12 cellular contexts compared by ENCODE assay signal in genomic region chr18:2572892-2573291, GRCh38. TPM values are rescaled to one million over a fixed set of nuclear protein-coding genes. Genes with fewer than 3 reads are reported as not detected.
DNase-seq lines count a peak whose midpoint lies in the region; ATAC-seq and TF ChIP-seq lines count a peak whose summit lies in the region.
"Had no signal": no experiment of that assay in that cellular context is flagged by ENCODE, and none has a peak within 500 bp of the region (broad histone marks: within the 10 kb centered on the region; RNA-seq: fewer than 3 reads in every experiment).

No MANE protein-coding gene starts in this region.

- no peak for ATAC-seq in activated T-helper 17 cell treated with anti-CD3 and anti-CD28 coated beads, Interleukin-2, amount 50 U/mL, for 72 hours (replicated peaks)
- no peak for ATAC-seq in HG03025 (IDR thresholded peaks at IDR 0.05; ENCODE audit: low FRiP score, unreplicated experiment)

- H3K4me1 ChIP-seq in BLaER1 (peaks cover 47% of the 10 kb centered on the region), iPS-20b (ENCODE audit: insufficient read depth, low read length) (peaks cover 18% of the 10 kb centered on the region), thyroid gland (peaks cover 5 to 13% of the 10 kb centered on the region in 2 donors)

- peak overlapping the region; percentile 99 for H3K4me3 Mint-ChIP-seq in activated T-helper 17 cell treated with anti-CD3 and anti-CD28 coated beads, Interleukin-2, amount 50 U/mL, for 72 hours

- H3K9me3 ChIP-seq in BLaER1 (no peaks in the 10 kb centered on the region), iPS-20b (ENCODE audit: insufficient read depth, low read depth, low read length) (no peaks in the 10 kb centered on the region), thyroid gland (no peaks in the 10 kb centered on the region)
- H3K9me3 ChIP-seq: right atrium auricular region, thoracic aorta had no signal

- intact Hi-C loops in thyroid gland (cut with DNase I), result loop anchor here (10.0 kb wide), 1 partner anchor 82 kb away; the partner anchor contains the start of gene SMCHD1

- H3K36me3 Mint-ChIP-seq in activated T-helper 17 cell treated with anti-CD3 and anti-CD28 coated beads, Interleukin-2, amount 50 U/mL, for 72 hours (ENCODE audit: low read depth), result peaks cover 70% of the 10 kb centered on the region

- H3K9ac ChIP-seq in BLaER1 (peak overlapping the region; percentile 96), iPS-20b (ENCODE audit: low read depth, low read length) (peak overlapping the region; percentile 97)

- H3K27me3 ChIP-seq in BLaER1 (no peaks in the 10 kb centered on the region), iPS-20b (ENCODE audit: insufficient read depth, low read length) (no peaks in the 10 kb centered on the region), thyroid gland (no peaks in the 10 kb centered on the region)
- H3K27me3 ChIP-seq: right atrium auricular region had no signal

- peak overlapping the region; percentile 82 for H3K4me2 ChIP-seq in BLaER1

- no peaks in the 10 kb centered on the region for H3K9me3 Mint-ChIP-seq in activated T-helper 17 cell treated with anti-CD3 and anti-CD28 coated beads, Interleukin-2, amount 50 U/mL, for 72 hours

- H3K4me1 Mint-ChIP-seq in activated T-helper 17 cell treated with anti-CD3 and anti-CD28 coated beads, Interleukin-2, amount 50 U/mL, for 72 hours, result peaks cover 25% of the 10 kb centered on the region

- DNase-seq in HFF-Myc (ENCODE audit: extremely low read depth, low read depth) (no peak), thyroid gland (no peak), SW480 (ENCODE audit: low spot score) (no peak), HEK293T (ENCODE audit: extremely low spot score) (no peak)
- DNase-seq: activated CD8-positive, alpha-beta memory T cell treated with anti-CD3 and anti-CD28 coated beads, Interleukin-2, amount 50 U/mL, for 48 hours; NCI-H2081 had no signal

- TF ChIP-seq CTCF in HFF-Myc (IDR thresholded peaks at IDR 0.05; ENCODE audit: low read depth, low read length, missing control alignments), result no peak
- TF ChIP-seq CTCF in thyroid gland (IDR thresholded peaks at IDR 0.05), result no peak

- no peak for TF ChIP-seq POLR2A in thyroid gland (IDR thresholded peaks at IDR 0.05)

- H3K27ac Mint-ChIP-seq in activated T-helper 17 cell treated with anti-CD3 and anti-CD28 coated beads, Interleukin-2, amount 50 U/mL, for 72 hours, result peak overlapping the region; percentile 100

- H3K36me3 ChIP-seq in BLaER1 (peaks cover 34% of the 10 kb centered on the region), iPS-20b (ENCODE audit: insufficient read depth, low read depth, low read length) (peaks cover 34% of the 10 kb centered on the region), thyroid gland (no peaks in the 10 kb centered on the region)
- H3K36me3 ChIP-seq: right atrium auricular region, thoracic aorta had no signal

- CTCF ChIA-PET in HEK293T (lab: Yijun Ruan, JAX), result no interaction called here

- 0 out of 2 replicates have a peak overlapping the region, but pooled peaks have one; percentile 98 for H3K27ac ChIP-seq in BLaER1
- no peak overlapping the region for H3K27ac ChIP-seq in iPS-20b (ENCODE audit: low read length)
- no peak overlapping the region for H3K27ac ChIP-seq in thyroid gland
- H3K27ac ChIP-seq: right atrium auricular region, thoracic aorta had no signal

- H3K4me3 ChIP-seq in BLaER1 (peak overlapping the region; percentile 87), HFF-Myc (replicated peaks; ENCODE audit: low read depth, low read length) (peak overlapping the region; percentile 77), iPS-20b (ENCODE audit: low read length) (peak overlapping the region; percentile 98), thyroid gland (replicated peaks in 1 of 3) (no peak overlapping the region)
- H3K4me3 ChIP-seq: thoracic aorta had no signal

- H4K20me1 ChIP-seq in BLaER1, result no peaks in the 10 kb centered on the region

- 28 to 34% methylated on average over 5 of the region's 5 CpGs for WGBS in thyroid gland, 2 donors

- H3K27me3 Mint-ChIP-seq in activated T-helper 17 cell treated with anti-CD3 and anti-CD28 coated beads, Interleukin-2, amount 50 U/mL, for 72 hours, result no peaks in the 10 kb centered on the region

- POLR2A ChIA-PET in HEK293T (lab: Yijun Ruan, JAX), result interaction anchor here (1.7 kb wide), 1 partner anchor 83 kb away, joined by 6 read pairs; the partner anchor contains the start of gene SMCHD1

TF ChIP-seq in HEK293T, 16 proteins besides CTCF, POLR2A, EP300 and RAD21:
- TF ChIP-seq BHLHE40 (IDR thresholded peaks at IDR 0.05; ENCODE audit: borderline replicate concordance) (no peak), ARNT (IDR thresholded peaks at IDR 0.05) (no peak), L3MBTL2 (conservative IDR thresholded peaks at IDR 0.05) (no peak), LEF1 (IDR thresholded peaks at IDR 0.05; ENCODE audit: borderline replicate concordance) (no peak), FOXK2 (IDR thresholded peaks at IDR 0.05) (no peak), SUZ12 (IDR thresholded peaks at IDR 0.05) (no peak), ZNF384 (IDR thresholded peaks at IDR 0.05) (no peak), TARDBP (IDR thresholded peaks at IDR 0.05) (no peak), ELF4 (IDR thresholded peaks at IDR 0.05) (no peak), FOXM1 (IDR thresholded peaks at IDR 0.05; ENCODE audit: borderline replicate concordance) (no peak), CTBP1 (IDR thresholded peaks at IDR 0.05; ENCODE audit: borderline replicate concordance) (no peak), NFRKB (IDR thresholded peaks at IDR 0.05) (no peak), FOXA1 (IDR thresholded peaks at IDR 0.05) (no peak)

RNA-seq across cellular contexts. Expression of gene NDC80, which starts 1.5 kb away (rescaled TPM):
- total RNA-seq in activated T-helper 17 cell treated with anti-CD3 and anti-CD28 coated beads, Interleukin-2, amount 50 U/mL, for 72 hours, result 10 to 100 TPM; 64.4 to 68.9 TPM
- 1 to 10 TPM in 1 of 4 donors, under 1 TPM in 2, not detected in 1; 0.33 to 1.4 (median 0.81) TPM for total RNA-seq in thyroid gland

RNA-seq across cellular contexts. Expression of gene METTL4, which starts 1.6 kb away (rescaled TPM):
- total RNA-seq in activated T-helper 17 cell treated with anti-CD3 and anti-CD28 coated beads, Interleukin-2, amount 50 U/mL, for 72 hours, result 10 to 100 TPM; 31.2 to 46.6 TPM
- total RNA-seq in thyroid gland, result 10 to 100 TPM in 3 of 4 donors, 1 to 10 TPM in 1; 9.9 to 21.8 (median 16.5) TPM

Comparison
In these comparisons a context has a peak if more than half of its experiments do, and no peak if none do; other contexts are left out.
1. H3K4me3 ChIP-seq: peak in BLaER1 (single experiment), HFF-Myc (single experiment) and iPS-20b (single experiment); none in thyroid gland (0 of 3).
2. RNA of gene NDC80, which starts 1.5 kb away (total RNA-seq): 64.4 to 68.9 TPM in activated T-helper 17 cell treated with anti-CD3 and anti-CD28 coated beads, Interleukin-2, amount 50 U/mL, for 72 hours; 0.33 to 1.4 TPM in thyroid gland; every median in the first group is over 10 times any median in the second.